Comparison of ENCODE assay signal across 2 cellular contexts in the genomic region with DNA sequence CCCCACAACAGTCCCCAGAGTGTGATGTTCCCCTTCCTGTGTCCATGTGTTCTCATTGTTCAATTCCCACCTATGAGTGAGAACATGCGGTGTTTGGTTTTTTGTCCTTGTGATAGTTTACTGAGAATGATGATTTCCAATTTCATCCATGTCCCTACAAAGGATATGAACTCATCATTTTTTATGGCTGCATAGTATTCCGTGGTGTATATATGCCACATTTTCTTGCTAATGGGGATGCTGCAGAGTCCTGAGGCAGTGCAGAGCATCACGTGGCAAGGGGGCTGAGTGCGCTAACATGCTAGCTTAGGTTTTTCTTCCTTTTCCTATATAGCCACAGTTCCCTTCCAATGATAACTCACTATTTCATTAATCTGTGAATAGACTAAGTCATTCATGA.
DNase-seq lines count a peak whose midpoint lies in the region; ATAC-seq, FAIRE-seq and TF ChIP-seq lines count a peak whose summit lies in the region.
"Not testable (repeated sequence)": the region's sequence is repeated elsewhere in the genome, so short reads cannot be mapped to it uniquely, and the experiment has no call there.

No MANE protein-coding gene starts in this region.

- not testable (repeated sequence) for BruUV-seq in K562 (replicated peaks; lab: Mats Ljungman, UMichigan)

- intact Hi-C loops in K562 (cut with micrococcal nuclease), result not testable (repeated sequence)

- not testable (repeated sequence) for H2AFZ ChIP-seq in K562 (ENCODE audit: low read depth, low read length)

- not testable (repeated sequence) for TF ChIP-seq POLR2A in K562 (conservative IDR thresholded peaks at IDR 0.05)

- TF ChIP-seq EP300 in K562 (IDR thresholded peaks at IDR 0.05; ENCODE audit: low read length), result not testable (repeated sequence)

- POLR2A ChIA-PET in HEK293 (lab: Yijun Ruan, JAX); K562 (lab: Yijun Ruan, JAX): not testable (repeated sequence)

- CTCF ChIA-PET in HEK293 (lab: Yijun Ruan, JAX); K562 (lab: Yijun Ruan, JAX; ENCODE audit: low intra/inter-chr PET ratio): not testable (repeated sequence)

- H3K36me3 ChIP-seq in HEK293 (ENCODE audit: control insufficient read depth in 2 of 2, insufficient read depth in 1 of 2, low read length in 2 of 2); K562 (ENCODE audit: control insufficient read depth, insufficient read depth, low read length): not testable (repeated sequence)

- not testable (repeated sequence) for H3K4me1 ChIP-seq in HEK293 (ENCODE audit: control insufficient read depth, insufficient read depth, low read length); K562 (replicated peaks in 1 of 2; ENCODE audit: control insufficient read depth in 2 of 2, insufficient read depth in 2 of 2, low read length in 2 of 2)

- in situ Hi-C loops in K562 (cut with MboI), result not testable (repeated sequence)

- not testable (repeated sequence) for H3K9ac ChIP-seq in K562 (ENCODE audit: insufficient read depth in 1 of 2, low read depth in 2 of 2, low read length in 2 of 2)

- not testable (repeated sequence) for H3K27ac ChIP-seq in HEK293 (ENCODE audit: extremely low read depth, low read depth, low read length); K562 (ENCODE audit: extremely low read depth, low read depth, low read length)

- not testable (repeated sequence) for TF ChIP-seq CTCF in HEK293 (tag by site-specific recombination; IDR thresholded peaks at IDR 0.05); K562 (IDR thresholded peaks at IDR 0.05 in 2 of 3, conservative IDR thresholded peaks at IDR 0.05 in 1 of 3; ENCODE audit: insufficient read depth in 2 of 3, low read depth in 1 of 3, low read length in 3 of 3)

- FAIRE-seq in K562 (lab: Jason Lieb, UNC), result not testable (repeated sequence)

- not testable (repeated sequence) for ATAC-seq in K562

- not testable (repeated sequence) for H3K27me3 ChIP-seq in K562 (ENCODE audit: control insufficient read depth in 2 of 2, insufficient read depth in 2 of 2, low read length in 2 of 2)

- TF ChIP-seq RAD21 in K562 (CRISPR knock-in tag; conservative IDR thresholded peaks at IDR 0.05 in 1 of 2, IDR thresholded peaks at IDR 0.05 in 1 of 2), result not testable (repeated sequence)

- not testable (repeated sequence) for H4K20me1 ChIP-seq in K562 (replicated peaks; ENCODE audit: control insufficient read depth, insufficient read depth, low read length)

- not testable (repeated sequence) for H3K4me2 ChIP-seq in K562 (ENCODE audit: insufficient read depth, low read length)

- not testable (repeated sequence) for H3K9me1 ChIP-seq in K562 (ENCODE audit: control insufficient read depth, insufficient read depth, low read length)

- H3K9me3 ChIP-seq in HEK293 (ENCODE audit: control insufficient read depth, insufficient read depth, low read depth, low read length); K562 (replicated peaks; ENCODE audit: control insufficient read depth, insufficient read depth, low read depth, low read length): not testable (repeated sequence)

- H3K4me3 ChIP-seq in HEK293 (ENCODE audit: low read depth, low read length); K562: not testable (repeated sequence)

- not testable (repeated sequence) for DNase-seq in K562 (ENCODE audit: extremely low read depth in 1 of 4, low spot score in 3 of 4)

- not testable (repeated sequence) for H3K79me2 ChIP-seq in K562 (ENCODE audit: control insufficient read depth, insufficient read depth, low read length)

- 56% methylated on average over 3 of the region's 4 CpGs for WGBS in K562 (ENCODE audit: insufficient coverage, low coverage, missing lambda C conversion rate)

TF ChIP-seq in HEK293, 187 proteins besides CTCF, POLR2A, EP300 and RAD21:
- peak; percentile 55; the same call in 1 of the 2 replicates for TF ChIP-seq ZNF146 (tag by site-specific recombination; IDR thresholded peaks at IDR 0.05)

TF ChIP-seq in K562, 482 proteins besides CTCF, POLR2A, EP300 and RAD21:
- TF ChIP-seq ZNF146 (CRISPR knock-in tag; IDR thresholded peaks at IDR 0.05; ENCODE audit: unreplicated experiment), result peak; percentile 55
